In genomic region chr7:128381161-128381821, GRCh38 we compare ENCODE assay signal across 9 cellular contexts. TPM values are rescaled to one million over a fixed set of nuclear protein-coding genes. Genes with fewer than 3 reads are reported as not detected.
A peak's percentile ranks its signal among the peaks of the same experiment; 100 is the strongest.
DNase-seq lines count a peak whose midpoint lies in the region; ATAC-seq and TF ChIP-seq lines count a peak whose summit lies in the region.
"Had no signal": no experiment of that assay in that cellular context is flagged by ENCODE, and none has a peak within 500 bp of the region (broad histone marks: within the 10 kb centered on the region; RNA-seq: fewer than 3 reads in every experiment).

No MANE protein-coding gene starts in this region.

- H3K4me3 Mint-ChIP-seq in activated T-cell treated with anti-CD3 and anti-CD28 coated beads, Interleukin-2, amount 50 U/mL, for 4 hours: no peak overlapping the region

- TF ChIP-seq CTCF in AG10803 (conservative IDR thresholded peaks at IDR 0.05; ENCODE audit: low read length) (peak; percentile 46), HL-60 (IDR thresholded peaks at IDR 0.05; ENCODE audit: insufficient read depth, low read length) (peak; percentile 21)

- H3K27ac ChIP-seq in HL-60 (replicated peaks): no peak overlapping the region

- peak; percentile 51 to 63 for ATAC-seq in activated T-cell treated with anti-CD3 and anti-CD28 coated beads, Interleukin-2, amount 50 U/mL, for 4 hours
- no peak for ATAC-seq in GM21576 (IDR thresholded peaks at IDR 0.05; ENCODE audit: unreplicated experiment)

- no peaks in the 10 kb centered on the region for H3K4me1 Mint-ChIP-seq in activated T-cell treated with anti-CD3 and anti-CD28 coated beads, Interleukin-2, amount 50 U/mL, for 4 hours (ENCODE audit: low read depth)

- DNase-seq in AG10803 (ENCODE audit: low read depth) (no peak), HL-60 (ENCODE audit: low read depth in 1 of 2, low spot score in 1 of 2) (peak in 1 of 2 experiments; percentile 65), iPS-NIHi11 (ENCODE audit: low spot score) (peak; percentile 80), OCI-M2 (lab: John Stamatoyannopoulos, UW; ENCODE audit: unreplicated experiment) (no peak), NCI-H2029 treated with DMSO at 0.1 percent for 48 hours (lab: John Stamatoyannopoulos, UW) (no peak)
- DNase-seq in activated T-cell treated with anti-CD3 and anti-CD28 coated beads, Interleukin-2, amount 50 U/mL, for 4 hours: no peak
- no peak for DNase-seq in central memory CD4-positive, alpha-beta T cell

- H3K4me3 ChIP-seq in AG10803 (ENCODE audit: low read length) (no peak overlapping the region), HL-60 (replicated peaks; ENCODE audit: insufficient read depth, low read length) (no peak overlapping the region)
- H3K4me3 ChIP-seq: skin epidermis had no signal

- H3K36me3 Mint-ChIP-seq in activated T-cell treated with anti-CD3 and anti-CD28 coated beads, Interleukin-2, amount 50 U/mL, for 4 hours (ENCODE audit: insufficient read depth): no peaks in the 10 kb centered on the region

- H3K27me3 ChIP-seq in HL-60 (ENCODE audit: insufficient read depth, poor library complexity, severe bottlenecking): no peaks in the 10 kb centered on the region

- H3K27me3 Mint-ChIP-seq in activated T-cell treated with anti-CD3 and anti-CD28 coated beads, Interleukin-2, amount 50 U/mL, for 4 hours (ENCODE audit: low read depth): peaks cover 3% of the 10 kb centered on the region

- H3K9me3 Mint-ChIP-seq in activated T-cell treated with anti-CD3 and anti-CD28 coated beads, Interleukin-2, amount 50 U/mL, for 4 hours: no peaks in the 10 kb centered on the region

RNA-seq across cellular contexts. Expression of gene PRRT4, which starts 19.8 kb away (rescaled TPM):
- total RNA-seq in activated T-cell treated with anti-CD3 and anti-CD28 coated beads, Interleukin-2, amount 50 U/mL, for 4 hours: under 1 TPM; 0.42 to 0.66 (median 0.49) TPM

RNA-seq across cellular contexts. Expression of gene IMPDH1, which starts 28.5 kb away (rescaled TPM):
- total RNA-seq in activated T-cell treated with anti-CD3 and anti-CD28 coated beads, Interleukin-2, amount 50 U/mL, for 4 hours: 100 to 1,000 TPM in 2 of 3 donors, 10 to 100 TPM in 1; 88.4 to 110 (median 109) TPM

RNA-seq across cellular contexts. Expression of gene RBM28, which starts 37.6 kb away (rescaled TPM):
- total RNA-seq in activated T-cell treated with anti-CD3 and anti-CD28 coated beads, Interleukin-2, amount 50 U/mL, for 4 hours: 100 to 1,000 TPM; 113 to 121 (median 120) TPM
